ENCODE assay signal across 21 cellular contexts in the genomic region with DNA sequence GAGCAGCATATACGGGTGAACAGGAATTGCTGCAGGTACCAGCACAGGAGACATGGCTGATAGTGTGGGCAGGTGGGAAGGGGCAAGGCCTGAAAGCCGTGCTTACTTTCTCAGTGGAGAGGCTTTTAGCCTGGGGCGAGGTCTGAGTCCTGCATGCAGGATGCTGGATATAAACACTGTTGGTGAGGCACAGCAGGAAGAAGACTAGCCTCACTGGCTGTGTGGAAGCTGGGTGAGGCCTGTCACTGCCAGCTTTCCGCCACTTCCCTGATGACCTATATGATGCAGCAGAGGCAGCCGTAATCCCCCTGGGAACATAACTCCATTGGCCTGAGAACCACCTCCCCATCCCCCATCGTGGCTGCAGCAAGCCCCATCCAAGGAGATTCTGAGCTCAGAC. TPM values are rescaled to one million over a fixed set of nuclear protein-coding genes. Genes with fewer than 3 reads are reported as not detected.
"Had no signal": no experiment of that assay in that cellular context is flagged by ENCODE, and none has a peak within 500 bp of the region (broad histone marks: within the 10 kb centered on the region; RNA-seq: fewer than 3 reads in every experiment).

No MANE protein-coding gene starts in this region.

- H3K36me3 Mint-ChIP-seq: stimulated activated memory B cell treated with anti-CD40 and anti-IgM and Interleukin-4, amounts not matched to agents 10 μg/mL and 1 μg/mL and 100 μg/mL, for 72 hours had no signal

- H3K4me1 ChIP-seq: heart left ventricle, spleen, tibial nerve had no signal

- H3K27me3 Mint-ChIP-seq: activated T-helper 17 cell treated with anti-CD3 and anti-CD28 coated beads, Interleukin-2, amount 50 U/mL, for 72 hours; stimulated activated memory B cell treated with anti-CD40 and anti-IgM and Interleukin-4, amounts not matched to agents 10 μg/mL and 1 μg/mL and 100 μg/mL, for 72 hours had no signal

- H3K27ac ChIP-seq: cardiac muscle cell, heart left ventricle, spleen, tibial nerve had no signal

- H3K4me3 Mint-ChIP-seq: activated naive CD4-positive, alpha-beta T cell treated with anti-CD3 and anti-CD28 coated beads for 36 hours; activated T-helper 17 cell treated with anti-CD3 and anti-CD28 coated beads, Interleukin-2, amount 50 U/mL, for 72 hours; stimulated activated memory B cell treated with anti-CD40 and anti-IgM and Interleukin-4, amounts not matched to agents 10 μg/mL and 1 μg/mL and 100 μg/mL, for 72 hours had no signal

- H3K4me1 Mint-ChIP-seq: activated T-helper 17 cell treated with anti-CD3 and anti-CD28 coated beads, Interleukin-2, amount 50 U/mL, for 72 hours; stimulated activated memory B cell treated with anti-CD40 and anti-IgM and Interleukin-4, amounts not matched to agents 10 μg/mL and 1 μg/mL and 100 μg/mL, for 72 hours had no signal

- H3K27ac Mint-ChIP-seq: activated naive CD4-positive, alpha-beta T cell treated with anti-CD3 and anti-CD28 coated beads for 36 hours; activated T-helper 17 cell treated with anti-CD3 and anti-CD28 coated beads, Interleukin-2, amount 50 U/mL, for 72 hours; stimulated activated memory B cell treated with anti-CD40 and anti-IgM and Interleukin-4, amounts not matched to agents 10 μg/mL and 1 μg/mL and 100 μg/mL, for 72 hours had no signal

- H3K27me3 ChIP-seq: cardiac muscle cell, heart left ventricle, spleen, tibial nerve had no signal

- FAIRE-seq: colon, frontal cortex, islet of Langerhans had no signal

- ATAC-seq: activated T-helper 17 cell treated with anti-CD3 and anti-CD28 coated beads, Interleukin-2, amount 50 U/mL, for 72 hours; heart left ventricle; left ventricle myocardium superior; sciatic nerve; stimulated activated memory B cell treated with anti-CD40 and anti-IgM and Interleukin-4, amounts not matched to agents 10 μg/mL and 1 μg/mL and 100 μg/mL, for 72 hours had no signal

- H3K36me3 ChIP-seq: cardiac muscle cell, heart left ventricle, spleen, tibial nerve had no signal

- H3K4me3 ChIP-seq: cardiac muscle cell, heart left ventricle, spleen, tibial nerve had no signal

- DNase-seq: activated CD4-positive, alpha-beta T cell treated with anti-CD3 and anti-CD28 coated beads, Interleukin-2, amount 50 U/mL, for 1 hour; activated CD4-positive, CD25-positive, alpha-beta regulatory T cell; activated naive CD4-positive, alpha-beta T cell treated with anti-CD3 and anti-CD28 coated beads for 36 hours; activated T-cell treated with anti-CD3 and anti-CD28 coated beads for 4 hours; effector CD4-positive, alpha-beta T cell; heart left ventricle; left ventricle myocardium superior; mesenchymal stem cell; spleen; stimulated activated CD4-positive, alpha-beta T cell treated with anti-CD3 and anti-CD28 coated beads, Interleukin-1b, Interleukin-23, amount 100 ng/mL, for 48 hours had no signal

RNA-seq across cellular contexts. Expression of a gene that starts 54.4 kb away (rescaled TPM):
- total RNA-seq: activated T-helper 17 cell treated with anti-CD3 and anti-CD28 coated beads, Interleukin-2, amount 50 U/mL, for 72 hours; cardiac muscle cell; fibroblast of lung; frontal cortex; posterior vena cava; sciatic nerve; tibial nerve had no signal
- polyA plus RNA-seq: adipose tissue, cardiac muscle cell, fibroblast of lung, spleen had no signal
